ENCODE assay signal across 1 cellular context in the genomic region with DNA sequence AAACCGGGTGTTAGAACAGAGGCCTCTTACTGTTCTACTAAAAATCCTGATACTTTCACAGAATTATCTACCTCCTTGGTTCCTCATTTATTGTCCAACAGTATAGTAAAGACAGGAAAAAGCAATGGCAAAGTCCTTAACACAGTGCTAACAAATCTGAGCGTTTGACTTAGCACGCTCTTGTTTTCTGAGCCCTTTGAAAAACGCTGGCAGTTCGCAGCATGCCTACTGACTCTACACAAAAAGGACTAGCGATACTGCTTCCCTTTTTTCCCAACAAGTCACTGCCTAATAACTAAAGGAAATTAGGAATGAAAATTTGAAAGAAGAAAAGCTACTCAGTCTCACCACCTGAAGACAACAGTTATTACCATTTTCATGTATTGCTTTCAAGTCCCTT.
TF ChIP-seq lines count a peak whose summit lies in the region.

No MANE protein-coding gene starts in this region.

TF ChIP-seq in WTC11, 78 proteins besides CTCF, POLR2A, EP300 and RAD21:
- TF ChIP-seq, protein P1, sequence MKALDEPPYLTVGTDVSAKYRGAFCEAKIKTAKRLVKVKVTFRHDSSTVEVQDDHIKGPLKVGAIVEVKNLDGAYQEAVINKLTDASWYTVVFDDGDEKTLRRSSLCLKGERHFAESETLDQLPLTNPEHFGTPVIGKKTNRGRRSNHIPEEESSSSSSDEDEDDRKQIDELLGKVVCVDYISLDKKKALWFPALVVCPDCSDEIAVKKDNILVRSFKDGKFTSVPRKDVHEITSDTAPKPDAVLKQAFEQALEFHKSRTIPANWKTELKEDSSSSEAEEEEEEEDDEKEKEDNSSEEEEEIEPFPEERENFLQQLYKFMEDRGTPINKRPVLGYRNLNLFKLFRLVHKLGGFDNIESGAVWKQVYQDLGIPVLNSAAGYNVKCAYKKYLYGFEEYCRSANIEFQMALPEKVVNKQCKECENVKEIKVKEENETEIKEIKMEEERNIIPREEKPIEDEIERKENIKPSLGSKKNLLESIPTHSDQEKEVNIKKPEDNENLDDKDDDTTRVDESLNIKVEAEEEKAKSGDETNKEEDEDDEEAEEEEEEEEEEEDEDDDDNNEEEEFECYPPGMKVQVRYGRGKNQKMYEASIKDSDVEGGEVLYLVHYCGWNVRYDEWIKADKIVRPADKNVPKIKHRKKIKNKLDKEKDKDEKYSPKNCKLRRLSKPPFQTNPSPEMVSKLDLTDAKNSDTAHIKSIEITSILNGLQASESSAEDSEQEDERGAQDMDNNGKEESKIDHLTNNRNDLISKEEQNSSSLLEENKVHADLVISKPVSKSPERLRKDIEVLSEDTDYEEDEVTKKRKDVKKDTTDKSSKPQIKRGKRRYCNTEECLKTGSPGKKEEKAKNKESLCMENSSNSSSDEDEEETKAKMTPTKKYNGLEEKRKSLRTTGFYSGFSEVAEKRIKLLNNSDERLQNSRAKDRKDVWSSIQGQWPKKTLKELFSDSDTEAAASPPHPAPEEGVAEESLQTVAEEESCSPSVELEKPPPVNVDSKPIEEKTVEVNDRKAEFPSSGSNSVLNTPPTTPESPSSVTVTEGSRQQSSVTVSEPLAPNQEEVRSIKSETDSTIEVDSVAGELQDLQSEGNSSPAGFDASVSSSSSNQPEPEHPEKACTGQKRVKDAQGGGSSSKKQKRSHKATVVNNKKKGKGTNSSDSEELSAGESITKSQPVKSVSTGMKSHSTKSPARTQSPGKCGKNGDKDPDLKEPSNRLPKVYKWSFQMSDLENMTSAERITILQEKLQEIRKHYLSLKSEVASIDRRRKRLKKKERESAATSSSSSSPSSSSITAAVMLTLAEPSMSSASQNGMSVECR (CRISPR knock-in tag; IDR thresholded peaks at IDR 0.05; ENCODE audit: borderline replicate concordance), result no peak
- TF ChIP-seq, protein P2, sequence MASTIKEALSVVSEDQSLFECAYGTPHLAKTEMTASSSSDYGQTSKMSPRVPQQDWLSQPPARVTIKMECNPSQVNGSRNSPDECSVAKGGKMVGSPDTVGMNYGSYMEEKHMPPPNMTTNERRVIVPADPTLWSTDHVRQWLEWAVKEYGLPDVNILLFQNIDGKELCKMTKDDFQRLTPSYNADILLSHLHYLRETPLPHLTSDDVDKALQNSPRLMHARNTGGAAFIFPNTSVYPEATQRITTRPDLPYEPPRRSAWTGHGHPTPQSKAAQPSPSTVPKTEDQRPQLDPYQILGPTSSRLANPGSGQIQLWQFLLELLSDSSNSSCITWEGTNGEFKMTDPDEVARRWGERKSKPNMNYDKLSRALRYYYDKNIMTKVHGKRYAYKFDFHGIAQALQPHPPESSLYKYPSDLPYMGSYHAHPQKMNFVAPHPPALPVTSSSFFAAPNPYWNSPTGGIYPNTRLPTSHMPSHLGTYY (CRISPR knock-in tag; IDR thresholded peaks at IDR 0.05), result no peak
- TF ChIP-seq, protein P3, sequence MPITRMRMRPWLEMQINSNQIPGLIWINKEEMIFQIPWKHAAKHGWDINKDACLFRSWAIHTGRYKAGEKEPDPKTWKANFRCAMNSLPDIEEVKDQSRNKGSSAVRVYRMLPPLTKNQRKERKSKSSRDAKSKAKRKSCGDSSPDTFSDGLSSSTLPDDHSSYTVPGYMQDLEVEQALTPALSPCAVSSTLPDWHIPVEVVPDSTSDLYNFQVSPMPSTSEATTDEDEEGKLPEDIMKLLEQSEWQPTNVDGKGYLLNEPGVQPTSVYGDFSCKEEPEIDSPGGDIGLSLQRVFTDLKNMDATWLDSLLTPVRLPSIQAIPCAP (CRISPR knock-in tag; IDR thresholded peaks at IDR 0.05), result no peak
- TF ChIP-seq FOXJ3 (CRISPR knock-in tag; IDR thresholded peaks at IDR 0.05; ENCODE audit: borderline replicate concordance), result no peak
- TF ChIP-seq, protein P4, sequence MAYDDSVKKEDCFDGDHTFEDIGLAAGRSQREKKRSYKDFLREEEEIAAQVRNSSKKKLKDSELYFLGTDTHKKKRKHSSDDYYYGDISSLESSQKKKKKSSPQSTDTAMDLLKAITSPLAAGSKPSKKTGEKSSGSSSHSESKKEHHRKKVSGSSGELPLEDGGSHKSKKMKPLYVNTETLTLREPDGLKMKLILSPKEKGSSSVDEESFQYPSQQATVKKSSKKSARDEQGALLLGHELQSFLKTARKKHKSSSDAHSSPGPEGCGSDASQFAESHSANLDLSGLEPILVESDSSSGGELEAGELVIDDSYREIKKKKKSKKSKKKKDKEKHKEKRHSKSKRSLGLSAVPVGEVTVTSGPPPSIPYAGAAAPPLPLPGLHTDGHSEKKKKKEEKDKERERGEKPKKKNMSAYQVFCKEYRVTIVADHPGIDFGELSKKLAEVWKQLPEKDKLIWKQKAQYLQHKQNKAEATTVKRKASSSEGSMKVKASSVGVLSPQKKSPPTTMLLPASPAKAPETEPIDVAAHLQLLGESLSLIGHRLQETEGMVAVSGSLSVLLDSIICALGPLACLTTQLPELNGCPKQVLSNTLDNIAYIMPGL (CRISPR knock-in tag; IDR thresholded peaks at IDR 0.05), result no peak
- TF ChIP-seq TP53 (CRISPR knock-in tag; IDR thresholded peaks at IDR 0.05), result no peak
- TF ChIP-seq ZNF416 (CRISPR knock-in tag; IDR thresholded peaks at IDR 0.05), result no peak
- no peak for TF ChIP-seq CREB1 (CRISPR knock-in tag; IDR thresholded peaks at IDR 0.05)
- no peak for TF ChIP-seq ELF4 (CRISPR knock-in tag; IDR thresholded peaks at IDR 0.05; ENCODE audit: low read depth)
- TF ChIP-seq ZNF138 (CRISPR knock-in tag; conservative IDR thresholded peaks at IDR 0.05), result no peak
- TF ChIP-seq, protein P5, sequence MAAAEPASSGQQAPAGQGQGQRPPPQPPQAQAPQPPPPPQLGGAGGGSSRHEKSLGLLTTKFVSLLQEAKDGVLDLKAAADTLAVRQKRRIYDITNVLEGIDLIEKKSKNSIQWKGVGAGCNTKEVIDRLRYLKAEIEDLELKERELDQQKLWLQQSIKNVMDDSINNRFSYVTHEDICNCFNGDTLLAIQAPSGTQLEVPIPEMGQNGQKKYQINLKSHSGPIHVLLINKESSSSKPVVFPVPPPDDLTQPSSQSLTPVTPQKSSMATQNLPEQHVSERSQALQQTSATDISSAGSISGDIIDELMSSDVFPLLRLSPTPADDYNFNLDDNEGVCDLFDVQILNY (CRISPR knock-in tag; IDR thresholded peaks at IDR 0.05), result no peak
- TF ChIP-seq, protein P6, sequence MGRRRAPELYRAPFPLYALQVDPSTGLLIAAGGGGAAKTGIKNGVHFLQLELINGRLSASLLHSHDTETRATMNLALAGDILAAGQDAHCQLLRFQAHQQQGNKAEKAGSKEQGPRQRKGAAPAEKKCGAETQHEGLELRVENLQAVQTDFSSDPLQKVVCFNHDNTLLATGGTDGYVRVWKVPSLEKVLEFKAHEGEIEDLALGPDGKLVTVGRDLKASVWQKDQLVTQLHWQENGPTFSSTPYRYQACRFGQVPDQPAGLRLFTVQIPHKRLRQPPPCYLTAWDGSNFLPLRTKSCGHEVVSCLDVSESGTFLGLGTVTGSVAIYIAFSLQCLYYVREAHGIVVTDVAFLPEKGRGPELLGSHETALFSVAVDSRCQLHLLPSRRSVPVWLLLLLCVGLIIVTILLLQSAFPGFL (CRISPR knock-in tag; IDR thresholded peaks at IDR 0.05; ENCODE audit: borderline replicate concordance), result no peak
